38 cellular contexts compared by ENCODE assay signal in the genomic region with DNA sequence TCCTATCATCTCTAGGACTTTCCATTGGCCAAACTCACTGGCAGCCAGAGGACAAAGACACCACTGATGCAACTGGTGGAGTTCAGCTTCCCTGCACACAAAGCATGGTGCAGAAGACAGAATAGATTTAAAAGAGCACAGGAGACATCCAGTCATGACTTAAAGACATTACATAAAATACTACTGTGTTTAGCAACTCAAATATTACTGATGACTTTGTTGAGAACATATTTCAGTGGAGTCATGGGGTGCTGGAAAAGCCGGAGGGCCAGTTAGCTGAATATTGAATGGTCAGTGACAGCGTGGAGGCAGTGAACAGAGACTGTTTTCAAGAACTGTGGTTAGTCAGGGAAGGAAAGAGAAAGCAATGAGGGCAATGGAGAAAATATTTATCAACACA.
"Had no signal": no experiment of that assay in that cellular context is flagged by ENCODE, and none has a peak within 500 bp of the region (broad histone marks: within the 10 kb centered on the region; RNA-seq: fewer than 3 reads in every experiment).

No MANE protein-coding gene starts in this region.

- H3K4me1 ChIP-seq: adrenal gland, ascending aorta, body of pancreas, breast epithelium had no signal

- H3K4me1 Mint-ChIP-seq: activated naive CD4-positive, alpha-beta T cell treated with anti-CD3 and anti-CD28 coated beads, Interleukin-2, amount 10 ng/mL, durations not matched to agents 7 days and 5 days; activated naive CD4-positive, alpha-beta T cell treated with anti-CD3 and anti-CD28 coated beads, Interleukin-2, amount 50 U/mL, for 24 hours; activated naive CD8-positive, alpha-beta T cell treated with anti-CD3 and anti-CD28 coated beads for 36 hours; activated naive CD8-positive, alpha-beta T cell treated with anti-CD3 and anti-CD28 coated beads, Interleukin-2, amount 10 ng/mL, durations not matched to agents 7 days and 5 days; activated T-helper 17 cell treated with anti-CD3 and anti-CD28 coated beads, Interleukin-2, amount 50 U/mL, for 72 hours; central memory CD8-positive, alpha-beta T cell had no signal

- H3K9me3 Mint-ChIP-seq: activated naive CD4-positive, alpha-beta T cell treated with anti-CD3 and anti-CD28 coated beads for 36 hours; activated naive CD4-positive, alpha-beta T cell treated with anti-CD3 and anti-CD28 coated beads, Interleukin-2, amount 10 ng/mL, durations not matched to agents 7 days and 5 days; activated naive CD4-positive, alpha-beta T cell treated with anti-CD3 and anti-CD28 coated beads, Interleukin-2, amount 50 U/mL, for 24 hours; activated naive CD4-positive, alpha-beta T cell treated with anti-CD3 and anti-CD28 coated beads, Interleukin-2, amount 50 U/mL, for 72 hours; activated naive CD8-positive, alpha-beta T cell treated with anti-CD3 and anti-CD28 coated beads for 36 hours; activated naive CD8-positive, alpha-beta T cell treated with anti-CD3 and anti-CD28 coated beads, Interleukin-2, amount 10 ng/mL, durations not matched to agents 7 days and 5 days; activated naive CD8-positive, alpha-beta T cell treated with anti-CD3 and anti-CD28 coated beads, Interleukin-2, amount 50 U/mL, for 24 hours; activated T-cell treated with anti-CD3 and anti-CD28 coated beads, Interleukin-2, amount 50 U/mL, for 24 hours; activated T-cell treated with anti-CD3 and anti-CD28 coated beads, Interleukin-2, amount 50 U/mL, for 4 hours; activated T-helper 1 cell treated with anti-CD3 and anti-CD28 coated beads, Interleukin-12 subunit alpha, Interleukin-12 subunit beta, Interleukin-2, Interleukin-4 antibody, amounts not matched to agents 30 ng/mL and 10 ng/mL and 1 ng/mL, durations not matched to agents 14 hours and 24 hours and 36 hours; activated T-helper 17 cell treated with anti-CD3 and anti-CD28 coated beads, Interleukin-2, amount 50 U/mL, for 72 hours; activated T-helper 2 cell treated with anti-CD3 and anti-CD28 coated beads, Interferon-gamma antibody, Interleukin-2, Interleukin-4, amounts not matched to agents 10 μg/mL and 5 μg/mL and 100 μg/mL, durations not matched to agents 14 hours and 24 hours and 36 hours; brain; central memory CD8-positive, alpha-beta T cell had no signal

- H3K27me3 ChIP-seq: adrenal gland, ascending aorta, body of pancreas, brain microvascular endothelial cell, breast epithelium, cardiac muscle cell had no signal

- H3K4me3 ChIP-seq: adrenal gland, ascending aorta, body of pancreas, breast epithelium, cardiac muscle cell had no signal

- H3K27ac Mint-ChIP-seq: activated naive CD4-positive, alpha-beta T cell treated with anti-CD3 and anti-CD28 coated beads for 36 hours; activated naive CD4-positive, alpha-beta T cell treated with anti-CD3 and anti-CD28 coated beads, Interleukin-2, amount 10 ng/mL, durations not matched to agents 7 days and 5 days; activated naive CD4-positive, alpha-beta T cell treated with anti-CD3 and anti-CD28 coated beads, Interleukin-2, amount 50 U/mL, for 24 hours; activated naive CD4-positive, alpha-beta T cell treated with anti-CD3 and anti-CD28 coated beads, Interleukin-2, amount 50 U/mL, for 72 hours; activated naive CD8-positive, alpha-beta T cell; activated naive CD8-positive, alpha-beta T cell treated with anti-CD3 and anti-CD28 coated beads for 36 hours; activated naive CD8-positive, alpha-beta T cell treated with anti-CD3 and anti-CD28 coated beads, Interleukin-2, amount 10 ng/mL, durations not matched to agents 7 days and 5 days; activated naive CD8-positive, alpha-beta T cell treated with anti-CD3 and anti-CD28 coated beads, Interleukin-2, amount 50 U/mL, for 24 hours; activated T-cell treated with anti-CD3 and anti-CD28 coated beads, Interleukin-2, amount 50 U/mL, for 24 hours; activated T-cell treated with anti-CD3 and anti-CD28 coated beads, Interleukin-2, amount 50 U/mL, for 72 hours; activated T-helper 1 cell treated with anti-CD3 and anti-CD28 coated beads, Interleukin-12 subunit alpha, Interleukin-12 subunit beta, Interleukin-2, Interleukin-4 antibody, amounts not matched to agents 30 ng/mL and 10 ng/mL and 1 ng/mL, durations not matched to agents 14 hours and 24 hours and 36 hours; activated T-helper 17 cell treated with anti-CD3 and anti-CD28 coated beads, Interleukin-2, amount 50 U/mL, for 72 hours; activated T-helper 2 cell treated with anti-CD3 and anti-CD28 coated beads, Interferon-gamma antibody, Interleukin-2, Interleukin-4, amounts not matched to agents 10 μg/mL and 5 μg/mL and 100 μg/mL, durations not matched to agents 14 hours and 24 hours and 36 hours; brain had no signal

- H3K27me3 Mint-ChIP-seq: activated naive CD4-positive, alpha-beta T cell treated with anti-CD3 and anti-CD28 coated beads, Interleukin-2, amount 10 ng/mL, durations not matched to agents 7 days and 5 days; activated naive CD4-positive, alpha-beta T cell treated with anti-CD3 and anti-CD28 coated beads, Interleukin-2, amount 50 U/mL, for 24 hours; activated naive CD8-positive, alpha-beta T cell treated with anti-CD3 and anti-CD28 coated beads, Interleukin-2, amount 10 ng/mL, durations not matched to agents 7 days and 5 days had no signal

- ATAC-seq: activated naive CD4-positive, alpha-beta T cell treated with anti-CD3 and anti-CD28 coated beads, Interleukin-2, amount 50 U/mL, for 72 hours; activated naive CD8-positive, alpha-beta T cell treated with anti-CD3 and anti-CD28 coated beads, Interleukin-2, amount 50 U/mL, for 24 hours; activated T-cell treated with anti-CD3 and anti-CD28 coated beads, Interleukin-2, amount 50 U/mL, for 4 hours; activated T-cell treated with anti-CD3 and anti-CD28 coated beads, Interleukin-2, amount 50 U/mL, for 72 hours; activated T-helper 17 cell treated with anti-CD3 and anti-CD28 coated beads, Interleukin-2, amount 50 U/mL, for 72 hours; body of pancreas had no signal

- H3K9me3 ChIP-seq: adrenal gland, ascending aorta, body of pancreas, breast epithelium had no signal

- H3K36me3 Mint-ChIP-seq: activated naive CD4-positive, alpha-beta T cell treated with anti-CD3 and anti-CD28 coated beads, Interleukin-2, amount 10 ng/mL, durations not matched to agents 7 days and 5 days; activated naive CD4-positive, alpha-beta T cell treated with anti-CD3 and anti-CD28 coated beads, Interleukin-2, amount 50 U/mL, for 24 hours; activated naive CD4-positive, alpha-beta T cell treated with anti-CD3 and anti-CD28 coated beads, Interleukin-2, amount 50 U/mL, for 72 hours; activated naive CD8-positive, alpha-beta T cell; activated naive CD8-positive, alpha-beta T cell treated with anti-CD3 and anti-CD28 coated beads for 36 hours; activated naive CD8-positive, alpha-beta T cell treated with anti-CD3 and anti-CD28 coated beads, Interleukin-2, amount 10 ng/mL, durations not matched to agents 7 days and 5 days; brain had no signal

- DNase-seq: activated effector memory CD4-positive, alpha-beta T cell treated with anti-CD3 and anti-CD28 coated beads, Interleukin-2, amount 50 U/mL, for 16 hours; activated effector memory CD4-positive, alpha-beta T cell treated with Interleukin-2 at 50 U/mL for 16 hours; activated gamma-delta T cell; activated gamma-delta T cell treated with Interleukin-2 at 50 U/mL for 16 hours; activated naive CD4-positive, alpha-beta T cell; activated naive CD4-positive, alpha-beta T cell treated with anti-CD3 and anti-CD28 coated beads for 36 hours; activated naive CD4-positive, alpha-beta T cell treated with anti-CD3 and anti-CD28 coated beads, Interleukin-2, amount 10 ng/mL, durations not matched to agents 7 days and 5 days; activated naive CD4-positive, alpha-beta T cell treated with anti-CD3 and anti-CD28 coated beads, Interleukin-2, amount 50 U/mL, for 16 hours; activated naive CD4-positive, alpha-beta T cell treated with Interleukin-2 at 50 U/mL for 16 hours; activated naive CD8-positive, alpha-beta T cell treated with anti-CD3 and anti-CD28 coated beads for 36 hours; activated naive CD8-positive, alpha-beta T cell treated with anti-CD3 and anti-CD28 coated beads, Interleukin-2, amount 10 ng/mL, durations not matched to agents 7 days and 5 days; activated naive CD8-positive, alpha-beta T cell treated with anti-CD3 and anti-CD28 coated beads, Interleukin-2, amount 50 U/mL, for 24 hours; activated T-cell treated with anti-CD3 and anti-CD28 coated beads, Interleukin-2, amount 50 U/mL, for 1 hour; activated T-cell treated with anti-CD3 and anti-CD28 coated beads, Interleukin-2, amount 50 U/mL, for 24 hours; activated T-cell treated with anti-CD3 and anti-CD28 coated beads, Interleukin-2, amount 50 U/mL, for 4 hours; activated T-cell treated with anti-CD3 and anti-CD28 coated beads, Interleukin-2, amount 50 U/mL, for 48 hours; activated T-cell treated with anti-CD3 and anti-CD28 coated beads, Interleukin-2, amount 50 U/mL, for 72 hours; adrenal gland; amniotic stem cell; amygdala; anterior cingulate cortex; aorta; body of pancreas; brain microvascular endothelial cell; caudate nucleus; central memory CD4-positive, alpha-beta T cell; cerebellar nuclear complex had no signal

- H3K36me3 ChIP-seq: adrenal gland, ascending aorta, brain microvascular endothelial cell, breast epithelium, cardiac muscle cell had no signal

- H3K4me3 Mint-ChIP-seq: activated naive CD4-positive, alpha-beta T cell treated with anti-CD3 and anti-CD28 coated beads for 36 hours; activated naive CD4-positive, alpha-beta T cell treated with anti-CD3 and anti-CD28 coated beads, Interleukin-2, amount 10 ng/mL, durations not matched to agents 7 days and 5 days; activated naive CD4-positive, alpha-beta T cell treated with anti-CD3 and anti-CD28 coated beads, Interleukin-2, amount 50 U/mL, for 24 hours; activated naive CD8-positive, alpha-beta T cell; activated naive CD8-positive, alpha-beta T cell treated with anti-CD3 and anti-CD28 coated beads for 36 hours; activated naive CD8-positive, alpha-beta T cell treated with anti-CD3 and anti-CD28 coated beads, Interleukin-2, amount 10 ng/mL, durations not matched to agents 7 days and 5 days; activated naive CD8-positive, alpha-beta T cell treated with anti-CD3 and anti-CD28 coated beads, Interleukin-2, amount 50 U/mL, for 24 hours; activated T-cell treated with anti-CD3 and anti-CD28 coated beads, Interleukin-2, amount 50 U/mL, for 24 hours; activated T-cell treated with anti-CD3 and anti-CD28 coated beads, Interleukin-2, amount 50 U/mL, for 4 hours; activated T-cell treated with anti-CD3 and anti-CD28 coated beads, Interleukin-2, amount 50 U/mL, for 72 hours; activated T-helper 1 cell treated with anti-CD3 and anti-CD28 coated beads, Interleukin-12 subunit alpha, Interleukin-12 subunit beta, Interleukin-2, Interleukin-4 antibody, amounts not matched to agents 30 ng/mL and 10 ng/mL and 1 ng/mL, durations not matched to agents 14 hours and 24 hours and 36 hours; activated T-helper 17 cell treated with anti-CD3 and anti-CD28 coated beads, Interleukin-2, amount 50 U/mL, for 72 hours; brain; central memory CD8-positive, alpha-beta T cell had no signal

- H3K27ac ChIP-seq: adrenal gland, ascending aorta, body of pancreas, brain microvascular endothelial cell, breast epithelium, cardiac muscle cell had no signal
